In genomic region chr10:48981310-48981907, GRCh38 we compare ENCODE assay signal across 8 cellular contexts. TPM values are rescaled to one million over a fixed set of nuclear protein-coding genes. Genes with fewer than 3 reads are reported as not detected.
DNase-seq lines count a peak whose midpoint lies in the region; ATAC-seq and TF ChIP-seq lines count a peak whose summit lies in the region.

No MANE protein-coding gene starts in this region.

- peak; percentile 66 for ATAC-seq in activated CD8-positive, alpha-beta memory T cell treated with anti-CD3 and anti-CD28 coated beads, Interleukin-2, amount 10 ng/mL, durations not matched to agents 7 days and 5 days
- no peak for ATAC-seq in GM18868 (IDR thresholded peaks at IDR 0.05; ENCODE audit: unreplicated experiment)
- ATAC-seq in GM21825 (IDR thresholded peaks at IDR 0.05; ENCODE audit: unreplicated experiment): no peak

- H3F3A ChIP-seq in neural cell (ENCODE audit: insufficient read depth, low read length, poor library complexity, severe bottlenecking): no peaks in the 10 kb centered on the region

- H3K27ac Mint-ChIP-seq in activated CD8-positive, alpha-beta memory T cell treated with anti-CD3 and anti-CD28 coated beads, Interleukin-2, amount 10 ng/mL, durations not matched to agents 7 days and 5 days: no peak overlapping the region

- no peaks in the 10 kb centered on the region for H3K9me3 ChIP-seq in neural cell (ENCODE audit: low read length)

- TF ChIP-seq EP300 in neural cell (conservative IDR thresholded peaks at IDR 0.05; ENCODE audit: poor library complexity, severe bottlenecking): no peak

- H3K4me3 ChIP-seq in fibroblast of pulmonary artery (replicated peaks; ENCODE audit: low read depth, low read length): no peak overlapping the region
- no peak overlapping the region for H3K4me3 ChIP-seq in neural cell (ENCODE audit: low read length)

- no peak overlapping the region for H3K9ac ChIP-seq in neural cell (ENCODE audit: low read length)

- peak; percentile 67 for TF ChIP-seq RAD21 in neural cell (conservative IDR thresholded peaks at IDR 0.05)

- no peaks in the 10 kb centered on the region for H3K4me1 Mint-ChIP-seq in activated CD8-positive, alpha-beta memory T cell treated with anti-CD3 and anti-CD28 coated beads, Interleukin-2, amount 10 ng/mL, durations not matched to agents 7 days and 5 days

- DNase-seq in A172 (ENCODE audit: low spot score): peak; percentile 60
- peak; percentile 68 for DNase-seq in GM10266 (ENCODE audit: extremely low spot score)
- peak; percentile 50 for DNase-seq in NCI-H146 treated with DMSO at 0.1 percent for 48 hours (lab: John Stamatoyannopoulos, UW; ENCODE audit: unreplicated experiment)
- DNase-seq in activated CD8-positive, alpha-beta memory T cell treated with anti-CD3 and anti-CD28 coated beads, Interleukin-2, amount 10 ng/mL, durations not matched to agents 7 days and 5 days: peak; percentile 61
- DNase-seq in fibroblast of pulmonary artery (ENCODE audit: low read depth): peak; percentile 43

- H3K27me3 ChIP-seq in neural cell (ENCODE audit: insufficient read depth, low read depth, low read length): no peaks in the 10 kb centered on the region

- no peak overlapping the region for H3K4me2 ChIP-seq in neural cell (ENCODE audit: low read length)

- no peaks in the 10 kb centered on the region for H3K36me3 Mint-ChIP-seq in activated CD8-positive, alpha-beta memory T cell treated with anti-CD3 and anti-CD28 coated beads, Interleukin-2, amount 10 ng/mL, durations not matched to agents 7 days and 5 days

- no peaks in the 10 kb centered on the region for H3K79me2 ChIP-seq in neural cell (replicated peaks; ENCODE audit: insufficient read depth, low read length)

- peak; percentile 70 for TF ChIP-seq CTCF in GM10266 (IDR thresholded peaks at IDR 0.05; ENCODE audit: control insufficient read depth, insufficient read depth, low read depth, missing control alignments)
- TF ChIP-seq CTCF in fibroblast of pulmonary artery (IDR thresholded peaks at IDR 0.05; ENCODE audit: low read length, missing control alignments): peak; percentile 78
- TF ChIP-seq CTCF in neural cell (IDR thresholded peaks at IDR 0.05; ENCODE audit: poor library complexity, severe bottlenecking): peak; percentile 70

- CTCF ChIA-PET in activated CD8-positive, alpha-beta memory T cell treated with anti-CD3 and anti-CD28 coated beads, Interleukin-2, amount 10 ng/mL, durations not matched to agents 7 days and 5 days (lab: Charles Lee): interaction anchor here (1.0 to 3.5 kb wide), 5 partner anchors 183 to 537 kb away, joined by 3 to 9 read pairs (median 5); no protein-coding TSS in a partner anchor

- no peaks in the 10 kb centered on the region for H3K36me3 ChIP-seq in neural cell (ENCODE audit: insufficient read depth, low read length)

- no peak overlapping the region for H3K27ac ChIP-seq in neural cell (ENCODE audit: low read length)

- no peak overlapping the region for H3K4me3 Mint-ChIP-seq in activated CD8-positive, alpha-beta memory T cell treated with anti-CD3 and anti-CD28 coated beads, Interleukin-2, amount 10 ng/mL, durations not matched to agents 7 days and 5 days

- no peaks in the 10 kb centered on the region for H3K9me2 ChIP-seq in neural cell (ENCODE audit: insufficient read depth, low read length)

- no peaks in the 10 kb centered on the region for H3K27me3 Mint-ChIP-seq in activated CD8-positive, alpha-beta memory T cell treated with anti-CD3 and anti-CD28 coated beads, Interleukin-2, amount 10 ng/mL, durations not matched to agents 7 days and 5 days

- no peak overlapping the region for H2AFZ ChIP-seq in neural cell (ENCODE audit: low read depth, low read length)

- H3K9me3 Mint-ChIP-seq in activated CD8-positive, alpha-beta memory T cell treated with anti-CD3 and anti-CD28 coated beads, Interleukin-2, amount 10 ng/mL, durations not matched to agents 7 days and 5 days (ENCODE audit: low read depth): no peaks in the 10 kb centered on the region

- H4K20me1 ChIP-seq in neural cell (ENCODE audit: insufficient read depth): no peaks in the 10 kb centered on the region

TF ChIP-seq in neural cell, 6 proteins besides CTCF, POLR2A, EP300 and RAD21:
- TF ChIP-seq REST (IDR thresholded peaks at IDR 0.05; ENCODE audit: borderline replicate concordance): no peak
- no peak for TF ChIP-seq EZH2 (IDR thresholded peaks at IDR 0.05; ENCODE audit: borderline replicate concordance, insufficient read depth, low read length, poor library complexity, severe bottlenecking)
- TF ChIP-seq TAF1 (IDR thresholded peaks at IDR 0.05; ENCODE audit: low read depth): no peak
- TF ChIP-seq MXI1 (conservative IDR thresholded peaks at IDR 0.05; ENCODE audit: poor library complexity, severe bottlenecking): no peak
- no peak for TF ChIP-seq POLR2AphosphoS5 (IDR thresholded peaks at IDR 0.05)
- peak; percentile 70 for TF ChIP-seq SMC3 (conservative IDR thresholded peaks at IDR 0.05; ENCODE audit: poor library complexity)

RNA-seq across cellular contexts. Expression of gene LRRC18, which starts 41.8 kb away (rescaled TPM):
- total RNA-seq in A172 (2014; rRNA removed; shearing (Covaris generic)): not detected in 2 replicates
- not detected for total RNA-seq in activated CD8-positive, alpha-beta memory T cell treated with anti-CD3 and anti-CD28 coated beads, Interleukin-2, amount 10 ng/mL, durations not matched to agents 7 days and 5 days
- not detected in 2 replicates for polyA plus RNA-seq in neural cell
- not detected in 2 replicates for polyA minus RNA-seq in neural cell
